Comparison of ENCODE assay signal across 29 cellular contexts in the genomic region with DNA sequence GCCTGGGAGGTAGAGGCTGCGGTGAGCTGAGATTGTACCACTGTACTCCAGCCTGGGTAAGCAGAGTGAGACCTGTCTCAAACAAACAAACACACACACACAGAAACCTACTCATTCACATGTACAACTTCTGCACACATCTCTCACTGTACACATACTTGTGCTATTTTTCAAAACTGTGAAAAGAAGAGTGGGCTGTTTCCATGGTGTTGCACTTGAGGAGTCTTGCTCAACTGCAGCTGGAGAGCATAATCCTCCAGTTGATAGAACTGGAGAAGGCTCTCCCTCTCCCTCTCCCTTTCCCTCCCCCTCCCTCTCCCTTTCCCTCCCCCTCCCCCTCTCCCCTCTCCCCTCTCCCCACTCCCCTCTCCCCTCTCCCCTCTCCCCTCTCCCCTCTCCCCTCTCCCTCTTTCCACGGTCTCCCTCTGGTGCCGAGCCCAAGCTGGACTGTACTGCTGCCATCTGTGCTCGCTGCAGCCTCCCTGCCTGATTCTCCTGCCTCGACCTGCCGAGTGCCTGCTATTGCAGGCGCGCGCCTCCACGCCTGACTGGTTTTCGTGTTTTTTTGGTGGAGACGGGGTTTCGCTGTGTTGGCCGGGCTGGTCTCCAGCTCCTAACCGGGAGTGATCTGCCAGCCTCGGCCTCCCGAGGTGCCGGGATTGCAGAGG. TPM values are rescaled to one million over a fixed set of nuclear protein-coding genes. Genes with fewer than 3 reads are reported as not detected.
DNase-seq lines count a peak whose midpoint lies in the region; ATAC-seq, FAIRE-seq and TF ChIP-seq lines count a peak whose summit lies in the region.
"Had no signal": no experiment of that assay in that cellular context is flagged by ENCODE, and none has a peak within 500 bp of the region (broad histone marks: within the 10 kb centered on the region; RNA-seq: fewer than 3 reads in every experiment).

No MANE protein-coding gene starts in this region.

- DNase-seq in DMS53 (lab: John Stamatoyannopoulos, UW) (peak; percentile 77), MV-4-11 (lab: John Stamatoyannopoulos, UW) (peak; percentile 44), K562 (ENCODE audit: extremely low read depth in 1 of 4, low spot score in 3 of 4) (no peak), upper lobe of right lung (no peak)
- DNase-seq in stimulated activated CD8-positive, alpha-beta memory T cell treated with anti-CD3 and anti-CD28 coated beads, Interleukin-4, amount 100 ng/mL, for 48 hours: no peak
- DNase-seq: AML-193; Calu3; CD8-positive, alpha-beta T cell; HCEC 1CT; Kasumi-1; NCI-H1105; NCI-H146; NCI-H2029 treated with DMSO at 0.1 percent for 48 hours; NCI-H446 treated with DMSO at 0.1 percent for 48 hours; NCI-H526; Right ventricle myocardium superior; RPMI8226; T-helper 2 cell had no signal

- BruUV-seq in K562 (replicated peaks; lab: Mats Ljungman, UMichigan): no TSS peak

- H3K9ac ChIP-seq in K562 (ENCODE audit: insufficient read depth in 1 of 2, low read depth in 2 of 2, low read length in 2 of 2): no peak overlapping the region

- ATAC-seq in K562: no peak
- ATAC-seq in upper lobe of right lung: peak; percentile 69
- ATAC-seq in GM21723 (IDR thresholded peaks at IDR 0.05; ENCODE audit: unreplicated experiment): no peak
- no peak for ATAC-seq in GM18873 (IDR thresholded peaks at IDR 0.05; ENCODE audit: low FRiP score, unreplicated experiment)
- ATAC-seq: A549; CD8-positive, alpha-beta T cell; GM12878; HepG2 had no signal

- no peak for TF ChIP-seq EP300 in K562 (IDR thresholded peaks at IDR 0.05; ENCODE audit: low read length)

- TF ChIP-seq CTCF in K562 (IDR thresholded peaks at IDR 0.05 in 2 of 3, conservative IDR thresholded peaks at IDR 0.05 in 1 of 3; ENCODE audit: insufficient read depth in 2 of 3, low read depth in 1 of 3, low read length in 3 of 3) (no peak), upper lobe of right lung (IDR thresholded peaks at IDR 0.05) (no peak)

- H3K79me2 ChIP-seq in K562 (ENCODE audit: control insufficient read depth, insufficient read depth, low read length): no peaks in the 10 kb centered on the region

- in situ Hi-C loops in K562 (cut with MboI): no loop called here

- H3K4me2 ChIP-seq in K562 (ENCODE audit: insufficient read depth, low read length): no peak overlapping the region
- H3K4me2 ChIP-seq: A549 had no signal

- H3K4me1 ChIP-seq in K562 (replicated peaks in 1 of 2; ENCODE audit: control insufficient read depth in 2 of 2, insufficient read depth in 2 of 2, low read length in 2 of 2) (peaks cover 0 to 4% of the 10 kb centered on the region in 2 experiments; a peak in 2 of 5 replicates), upper lobe of right lung (no peaks in the 10 kb centered on the region)
- H3K4me1 ChIP-seq: A549, SJSA1 had no signal

- H3K36me3 ChIP-seq in K562 (ENCODE audit: control insufficient read depth, insufficient read depth, low read length) (no peaks in the 10 kb centered on the region), upper lobe of right lung (no peaks in the 10 kb centered on the region)
- H3K36me3 ChIP-seq: SJSA1 had no signal

- WGBS in K562 (ENCODE audit: insufficient coverage, low coverage, missing lambda C conversion rate): 56% methylated on average over 18 of the region's 18 CpGs

- no peaks in the 10 kb centered on the region for H3K9me1 ChIP-seq in K562 (ENCODE audit: control insufficient read depth, insufficient read depth, low read length)

- no peaks in the 10 kb centered on the region for H4K20me1 ChIP-seq in K562 (replicated peaks; ENCODE audit: control insufficient read depth, insufficient read depth, low read length)

- intact Hi-C loops in K562 (cut with micrococcal nuclease) (no loop called here), upper lobe of right lung (cut with DNase I) (no loop called here)

- H3K4me3 ChIP-seq in K562: no peak overlapping the region
- H3K4me3 ChIP-seq in upper lobe of right lung: no peak overlapping the region
- H3K4me3 ChIP-seq: A549, GM12878, SJSA1 had no signal

- no peak for TF ChIP-seq POLR2A in K562 (conservative IDR thresholded peaks at IDR 0.05)

- CTCF ChIA-PET in K562 (lab: Yijun Ruan, JAX; ENCODE audit: low intra/inter-chr PET ratio): no interaction called here

- H3K27ac ChIP-seq in K562 (ENCODE audit: extremely low read depth, low read depth, low read length): no peak overlapping the region
- H3K27ac ChIP-seq in upper lobe of right lung: no peak overlapping the region
- H3K27ac ChIP-seq: A549, C4-2B, SJSA1 had no signal

- POLR2A ChIA-PET in K562 (lab: Yijun Ruan, JAX): interaction anchor here (0.6 to 1.6 kb wide), 3 partner anchors 13 to 54 kb away, joined by 3 to 4 read pairs (median 3); no protein-coding TSS in a partner anchor

- H3K9me3 ChIP-seq in K562 (replicated peaks; ENCODE audit: control insufficient read depth, insufficient read depth, low read depth, low read length): no peaks in the 10 kb centered on the region
- no peaks in the 10 kb centered on the region for H3K9me3 ChIP-seq in upper lobe of right lung
- H3K9me3 ChIP-seq: A549, SJSA1 had no signal

- no peak for FAIRE-seq in K562 (lab: Jason Lieb, UNC)
- FAIRE-seq: A549, G401.6, GM12878, H1, HepG2 had no signal

- no peak for TF ChIP-seq RAD21 in K562 (CRISPR knock-in tag; conservative IDR thresholded peaks at IDR 0.05 in 1 of 2, IDR thresholded peaks at IDR 0.05 in 1 of 2)

- no peak overlapping the region for H2AFZ ChIP-seq in K562 (ENCODE audit: low read depth, low read length)

- H3K27me3 ChIP-seq in K562 (ENCODE audit: control insufficient read depth in 2 of 2, insufficient read depth in 2 of 2, low read length in 2 of 2): peaks cover 0 to 11% of the 10 kb centered on the region in 2 experiments; a peak in 3 of 5 replicates
- no peaks in the 10 kb centered on the region for H3K27me3 ChIP-seq in upper lobe of right lung

TF ChIP-seq in K562, 482 proteins besides CTCF, POLR2A, EP300 and RAD21 (continues in another document):
- TF ChIP-seq HDAC8 (tag; IDR thresholded peaks at IDR 0.05) (no peak), SRSF7 (optimal IDR thresholded peaks at IDR 0.05; ENCODE audit: low read depth, low read length) (no peak), ATF6 (CRISPR knock-in tag; IDR thresholded peaks at IDR 0.05) (no peak), PHF20 (IDR thresholded peaks at IDR 0.05; ENCODE audit: partially characterized antibody) (no peak), KDM4B (IDR thresholded peaks at IDR 0.05; ENCODE audit: borderline replicate concordance in 2 of 2, low read depth in 1 of 2) (no peak), XRCC5 (IDR thresholded peaks at IDR 0.05; ENCODE audit: low read depth, low read length) (no peak), STAG1 (CRISPR knock-in tag; IDR thresholded peaks at IDR 0.05; ENCODE audit: borderline replicate concordance) (no peak)

RNA-seq across cellular contexts. Expression of gene DLD, which starts 43.7 kb away (rescaled TPM):
- total RNA-seq in K562 (2011; cell fraction: chromatin; rRNA removed; ENCODE audit: low replicate concordance): 145 and 414 TPM in 2 replicates
- total RNA-seq in K562 (2011; cell fraction: nucleolus; rRNA removed): 52.5 and 60.0 TPM in 2 replicates
- 116 and 161 TPM in 2 replicates for total RNA-seq in K562 (2011; cell fraction: nucleoplasm; rRNA removed)
- total RNA-seq in K562 (2014; rRNA removed) (128 and 130 TPM in 2 replicates), K562 (2014; rRNA removed; fragmentation: Illumina TruSeq; extraction: Trizol) (192 and 248 TPM in 2 replicates), K562 (2015; rRNA removed; fragmentation: Illumina TruSeq; extraction: Trizol) (138 and 155 TPM in 2 replicates), K562 (2021) (190 and 201 TPM in 2 replicates), upper lobe of right lung (65.6 TPM)
- polyA plus RNA-seq in K562 (2011; rRNA removed) (269 and 357 TPM in 2 replicates), K562 (2014; fragmentation: Illumina TruSeq; extraction: Trizol) (553 and 639 TPM in 2 replicates), K562 (2014; fragmentation: Nextera tagmentation; extraction: Ambion mirVana) (100 to 1,000 TPM; 406 to 588 TPM), K562 (2014; rRNA removed) (230 and 247 TPM in 2 replicates)
- 144 and 306 TPM in 2 replicates for polyA plus RNA-seq in K562 (2011; cell fraction: cytosol; rRNA removed)
- 65.1 and 120 TPM in 2 replicates for polyA plus RNA-seq in K562 (2011; cell fraction: nucleus; rRNA removed)
- polyA plus RNA-seq in K562 (2012): 223 and 282 TPM in 2 replicates
- polyA minus RNA-seq in K562 (2011; rRNA and poly(A)+ RNA removed): 509 and 557 TPM in 2 replicates
- 79.4 and 89.1 TPM in 2 replicates for polyA minus RNA-seq in K562 (2011; cell fraction: cytosol; rRNA and poly(A)+ RNA removed)
- 57.2 and 97.5 TPM in 2 replicates for polyA minus RNA-seq in K562 (2011; cell fraction: nucleus; rRNA and poly(A)+ RNA removed)

RNA-seq across cellular contexts. Expression of gene SLC26A3, which starts 44.3 kb away (rescaled TPM):
- not detected in 2 replicates for total RNA-seq in K562 (2011; cell fraction: chromatin; rRNA removed; ENCODE audit: low replicate concordance)
- total RNA-seq in K562 (2011; cell fraction: nucleolus; rRNA removed): not detected in 2 replicates
- total RNA-seq in K562 (2011; cell fraction: nucleoplasm; rRNA removed): not detected in 2 replicates
- total RNA-seq in K562 (2014; rRNA removed) (not detected in 2 replicates), K562 (2014; rRNA removed; fragmentation: Illumina TruSeq; extraction: Trizol) (not detected in 2 replicates), K562 (2015; rRNA removed; fragmentation: Illumina TruSeq; extraction: Trizol) (not detected in 2 replicates), K562 (2021) (0.86 and 1.1 TPM in 2 replicates), upper lobe of right lung (not detected)
- polyA plus RNA-seq in K562 (2011; rRNA removed) (not detected in 2 replicates), K562 (2014; fragmentation: Illumina TruSeq; extraction: Trizol) (not detected in 2 replicates), K562 (2014; fragmentation: Nextera tagmentation; extraction: Ambion mirVana) (not detected), K562 (2014; rRNA removed) (not detected in 2 replicates)
- not detected in 2 replicates for polyA plus RNA-seq in K562 (2011; cell fraction: cytosol; rRNA removed)
- not detected in 2 replicates for polyA plus RNA-seq in K562 (2011; cell fraction: nucleus; rRNA removed)
- polyA plus RNA-seq in K562 (2012): not detected in 2 replicates
- not detected in 2 replicates for polyA minus RNA-seq in K562 (2011; rRNA and poly(A)+ RNA removed)
- polyA minus RNA-seq in K562 (2011; cell fraction: cytosol; rRNA and poly(A)+ RNA removed): not detected in 2 replicates
- polyA minus RNA-seq in K562 (2011; cell fraction: nucleus; rRNA and poly(A)+ RNA removed): not detected in 2 replicates
- total RNA-seq: Calu3; CD8-positive, alpha-beta T cell; H1; HT1080; M059J; Right ventricle myocardium superior; SJSA1 had no signal
- polyA plus RNA-seq: A549, GM12878, H1 had no signal

Comparison
In these comparisons a context has a peak if more than half of its experiments do, and no peak if none do; other contexts are left out.
1. DNase-seq: peak in DMS53 (single experiment) and MV-4-11 (single experiment); none in K562 (0 of 4), upper lobe of right lung (single experiment) and stimulated activated CD8-positive, alpha-beta memory T cell treated with anti-CD3 and anti-CD28 coated beads, Interleukin-4, amount 100 ng/mL, for 48 hours (single experiment).